Comparison of ENCODE assay signal across 1 cellular context in the genomic region with DNA sequence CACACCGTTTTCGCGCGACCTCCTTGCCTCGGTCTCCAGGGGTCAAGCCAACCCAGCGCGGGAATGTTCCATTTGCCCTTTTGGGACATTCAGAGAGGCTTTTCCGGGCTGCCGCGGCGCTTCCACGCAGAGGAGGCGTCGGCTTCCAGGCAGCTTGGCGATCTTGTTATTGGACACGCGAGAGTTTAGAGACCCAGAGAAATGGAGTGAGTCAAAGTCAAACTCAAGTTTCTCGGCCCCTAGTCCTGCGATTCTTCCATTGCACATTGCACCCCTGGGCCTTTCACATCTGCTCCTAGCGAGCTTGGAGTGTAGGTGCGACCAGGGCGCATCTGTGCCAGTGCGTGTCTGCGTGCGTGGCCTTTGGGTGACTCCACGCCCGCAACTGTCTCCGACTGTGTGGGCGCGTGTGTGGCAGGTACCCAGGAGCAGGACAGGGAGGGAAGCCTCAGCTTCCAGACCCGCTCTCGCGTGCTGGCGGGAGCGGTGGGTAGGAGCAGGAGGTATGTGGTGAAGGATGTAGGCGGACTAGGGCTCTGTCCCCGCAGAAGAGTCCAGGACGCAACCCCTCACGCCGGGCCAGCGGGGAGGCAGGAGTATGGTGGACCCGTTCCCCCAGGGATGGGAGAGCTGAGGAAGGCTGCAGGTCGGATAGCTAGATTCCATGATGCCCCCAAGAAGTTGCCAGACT.
TF ChIP-seq lines count a peak whose summit lies in the region.

No MANE protein-coding gene starts in this region.

TF ChIP-seq in HCT116, 20 proteins besides CTCF, POLR2A, EP300 and RAD21 (continued from another document):
- TF ChIP-seq, protein P1, sequence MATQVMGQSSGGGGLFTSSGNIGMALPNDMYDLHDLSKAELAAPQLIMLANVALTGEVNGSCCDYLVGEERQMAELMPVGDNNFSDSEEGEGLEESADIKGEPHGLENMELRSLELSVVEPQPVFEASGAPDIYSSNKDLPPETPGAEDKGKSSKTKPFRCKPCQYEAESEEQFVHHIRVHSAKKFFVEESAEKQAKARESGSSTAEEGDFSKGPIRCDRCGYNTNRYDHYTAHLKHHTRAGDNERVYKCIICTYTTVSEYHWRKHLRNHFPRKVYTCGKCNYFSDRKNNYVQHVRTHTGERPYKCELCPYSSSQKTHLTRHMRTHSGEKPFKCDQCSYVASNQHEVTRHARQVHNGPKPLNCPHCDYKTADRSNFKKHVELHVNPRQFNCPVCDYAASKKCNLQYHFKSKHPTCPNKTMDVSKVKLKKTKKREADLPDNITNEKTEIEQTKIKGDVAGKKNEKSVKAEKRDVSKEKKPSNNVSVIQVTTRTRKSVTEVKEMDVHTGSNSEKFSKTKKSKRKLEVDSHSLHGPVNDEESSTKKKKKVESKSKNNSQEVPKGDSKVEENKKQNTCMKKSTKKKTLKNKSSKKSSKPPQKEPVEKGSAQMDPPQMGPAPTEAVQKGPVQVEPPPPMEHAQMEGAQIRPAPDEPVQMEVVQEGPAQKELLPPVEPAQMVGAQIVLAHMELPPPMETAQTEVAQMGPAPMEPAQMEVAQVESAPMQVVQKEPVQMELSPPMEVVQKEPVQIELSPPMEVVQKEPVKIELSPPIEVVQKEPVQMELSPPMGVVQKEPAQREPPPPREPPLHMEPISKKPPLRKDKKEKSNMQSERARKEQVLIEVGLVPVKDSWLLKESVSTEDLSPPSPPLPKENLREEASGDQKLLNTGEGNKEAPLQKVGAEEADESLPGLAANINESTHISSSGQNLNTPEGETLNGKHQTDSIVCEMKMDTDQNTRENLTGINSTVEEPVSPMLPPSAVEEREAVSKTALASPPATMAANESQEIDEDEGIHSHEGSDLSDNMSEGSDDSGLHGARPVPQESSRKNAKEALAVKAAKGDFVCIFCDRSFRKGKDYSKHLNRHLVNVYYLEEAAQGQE (IDR thresholded peaks at IDR 0.05; ENCODE audit: low read depth) = no peak
- TF ChIP-seq ZNF274 (IDR thresholded peaks at IDR 0.05; ENCODE audit: low read depth, low read length) = no peak
- no peak for TF ChIP-seq EZH2 (IDR thresholded peaks at IDR 0.05)
- TF ChIP-seq SRF (IDR thresholded peaks at IDR 0.05; ENCODE audit: low read depth) = no peak
- no peak for TF ChIP-seq EZH2phosphoT487 (IDR thresholded peaks at IDR 0.05; ENCODE audit: borderline replicate concordance)
